ENCODE assay signal across 15 cellular contexts in genomic region chr7:57120123-57120784, GRCh38. TPM values are rescaled to one million over a fixed set of nuclear protein-coding genes. Genes with fewer than 3 reads are reported as not detected.
"Had no signal": no experiment of that assay in that cellular context is flagged by ENCODE, and none has a peak within 500 bp of the region (broad histone marks: within the 10 kb centered on the region; RNA-seq: fewer than 3 reads in every experiment).

No MANE protein-coding gene starts in this region.

RNA-seq across cellular contexts. Expression of gene ZNF479, which starts 12.0 kb away (rescaled TPM):
- total RNA-seq: stomach, subcutaneous adipose tissue, suprapubic skin, temporal lobe, thoracic aorta, thyroid gland, tibial nerve, transverse colon, upper lobe of left lung, upper lobe of right lung, ureter, urinary bladder, uterus, vagina had no signal
- polyA plus RNA-seq: stomach, thymus, urinary bladder had no signal
